Comparison of ENCODE assay signal across 1 cellular context in genomic region chr2:103980401-103980800, GRCh38.
TF ChIP-seq lines count a peak whose summit lies in the region.

No MANE protein-coding gene starts in this region.

TF ChIP-seq in GM23338, 12 proteins besides CTCF, POLR2A, EP300 and RAD21 (continued from another document):
- TF ChIP-seq REST (IDR thresholded peaks at IDR 0.05; ENCODE audit: unreplicated experiment) = no peak
- TF ChIP-seq ETS1 (IDR thresholded peaks at IDR 0.05) = no peak
- no peak for TF ChIP-seq EZH2 (IDR thresholded peaks at IDR 0.05; ENCODE audit: low read depth, unreplicated experiment)
- TF ChIP-seq STAT1 (IDR thresholded peaks at IDR 0.05; ENCODE audit: unreplicated experiment) = no peak
- TF ChIP-seq JUNB (IDR thresholded peaks at IDR 0.05; ENCODE audit: unreplicated experiment) = no peak
